In the genomic region with DNA sequence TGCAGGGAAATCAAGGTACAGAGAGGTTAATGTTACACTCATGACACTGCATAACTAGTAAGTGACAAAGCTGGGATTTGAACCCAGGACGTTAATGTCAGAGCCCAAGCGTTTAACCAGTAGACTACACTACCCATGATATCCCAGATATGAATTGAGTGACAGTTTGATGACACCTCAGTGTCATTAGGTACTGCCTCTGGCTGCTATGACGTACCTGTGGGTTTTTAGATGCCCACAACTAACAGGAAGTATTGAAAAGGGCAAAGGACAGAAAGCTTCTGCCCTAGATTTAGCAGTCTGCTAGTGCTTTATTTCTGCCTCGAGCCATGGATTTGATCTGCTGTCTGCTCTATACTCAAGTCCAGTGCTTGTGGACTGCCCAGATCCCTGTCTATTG, we compare ENCODE assay signal across 2 cellular contexts.
TF ChIP-seq lines count a peak whose summit lies in the region.

No MANE protein-coding gene starts in this region.

TF ChIP-seq in GM12878, 131 proteins besides CTCF, POLR2A, EP300 and RAD21:
- no peak for TF ChIP-seq EGR1 (IDR thresholded peaks at IDR 0.05; ENCODE audit: borderline replicate concordance in 1 of 2, low read depth in 2 of 2, low read length in 2 of 2)
- TF ChIP-seq NR2C1 (IDR thresholded peaks at IDR 0.05) = 0 out of 2 replicates have a peak, but pooled peaks have one; percentile 24
- peak; percentile 30; the same call in 1 of the 2 replicates for TF ChIP-seq ATF7 (IDR thresholded peaks at IDR 0.05; ENCODE audit: low read depth)
- 0 out of 2 replicates have a peak, but pooled peaks have one; percentile 32 for TF ChIP-seq CREB1 (IDR thresholded peaks at IDR 0.05; ENCODE audit: low read depth)
- TF ChIP-seq, protein P1, sequence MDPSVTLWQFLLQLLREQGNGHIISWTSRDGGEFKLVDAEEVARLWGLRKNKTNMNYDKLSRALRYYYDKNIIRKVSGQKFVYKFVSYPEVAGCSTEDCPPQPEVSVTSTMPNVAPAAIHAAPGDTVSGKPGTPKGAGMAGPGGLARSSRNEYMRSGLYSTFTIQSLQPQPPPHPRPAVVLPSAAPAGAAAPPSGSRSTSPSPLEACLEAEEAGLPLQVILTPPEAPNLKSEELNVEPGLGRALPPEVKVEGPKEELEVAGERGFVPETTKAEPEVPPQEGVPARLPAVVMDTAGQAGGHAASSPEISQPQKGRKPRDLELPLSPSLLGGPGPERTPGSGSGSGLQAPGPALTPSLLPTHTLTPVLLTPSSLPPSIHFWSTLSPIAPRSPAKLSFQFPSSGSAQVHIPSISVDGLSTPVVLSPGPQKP (IDR thresholded peaks at IDR 0.05; ENCODE audit: low read depth, low read length) = peak; percentile 57; the same call in 1 of the 2 replicates
- TF ChIP-seq KLF5 (IDR thresholded peaks at IDR 0.05; ENCODE audit: partially characterized antibody) = no peak
- TF ChIP-seq, protein P2, sequence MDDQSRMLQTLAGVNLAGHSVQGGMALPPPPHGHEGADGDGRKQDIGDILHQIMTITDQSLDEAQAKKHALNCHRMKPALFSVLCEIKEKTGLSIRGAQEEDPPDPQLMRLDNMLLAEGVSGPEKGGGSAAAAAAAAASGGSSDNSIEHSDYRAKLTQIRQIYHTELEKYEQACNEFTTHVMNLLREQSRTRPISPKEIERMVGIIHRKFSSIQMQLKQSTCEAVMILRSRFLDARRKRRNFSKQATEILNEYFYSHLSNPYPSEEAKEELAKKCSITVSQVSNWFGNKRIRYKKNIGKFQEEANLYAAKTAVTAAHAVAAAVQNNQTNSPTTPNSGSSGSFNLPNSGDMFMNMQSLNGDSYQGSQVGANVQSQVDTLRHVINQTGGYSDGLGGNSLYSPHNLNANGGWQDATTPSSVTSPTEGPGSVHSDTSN (IDR thresholded peaks at IDR 0.05; ENCODE audit: insufficient replicate concordance, low read depth, low read length) = peak; percentile 75
- peak; percentile 27; the same call in 1 of the 2 replicates for TF ChIP-seq IKZF1 (conservative IDR thresholded peaks at IDR 0.05)
- TF ChIP-seq ZNF622 (IDR thresholded peaks at IDR 0.05) = no peak
- no peak for TF ChIP-seq SMARCA5 (IDR thresholded peaks at IDR 0.05)
- TF ChIP-seq NR2F1 (conservative IDR thresholded peaks at IDR 0.05) = peak; percentile 36; the same call in 1 of the 2 replicates
- TF ChIP-seq ESRRA (IDR thresholded peaks at IDR 0.05; ENCODE audit: low read length) = no peak
- no peak for TF ChIP-seq NFIC (IDR thresholded peaks at IDR 0.05; ENCODE audit: low read depth, low read length)
- TF ChIP-seq SPI1 (IDR thresholded peaks at IDR 0.05; ENCODE audit: borderline replicate concordance, insufficient read depth, low read depth, low read length) = no peak
- TF ChIP-seq, protein P3, sequence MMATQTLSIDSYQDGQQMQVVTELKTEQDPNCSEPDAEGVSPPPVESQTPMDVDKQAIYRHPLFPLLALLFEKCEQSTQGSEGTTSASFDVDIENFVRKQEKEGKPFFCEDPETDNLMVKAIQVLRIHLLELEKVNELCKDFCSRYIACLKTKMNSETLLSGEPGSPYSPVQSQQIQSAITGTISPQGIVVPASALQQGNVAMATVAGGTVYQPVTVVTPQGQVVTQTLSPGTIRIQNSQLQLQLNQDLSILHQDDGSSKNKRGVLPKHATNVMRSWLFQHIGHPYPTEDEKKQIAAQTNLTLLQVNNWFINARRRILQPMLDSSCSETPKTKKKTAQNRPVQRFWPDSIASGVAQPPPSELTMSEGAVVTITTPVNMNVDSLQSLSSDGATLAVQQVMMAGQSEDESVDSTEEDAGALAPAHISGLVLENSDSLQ (IDR thresholded peaks at IDR 0.05) = peak; percentile 90
- no peak for TF ChIP-seq CHD4 (IDR thresholded peaks at IDR 0.05)
- 0 out of 4 replicates have a peak, but pooled peaks of 1 of the 2 experiments have one; percentile 14 for TF ChIP-seq SRF (IDR thresholded peaks at IDR 0.05; ENCODE audit: low read depth in 2 of 2, low read length in 2 of 2)
- TF ChIP-seq, protein P4, sequence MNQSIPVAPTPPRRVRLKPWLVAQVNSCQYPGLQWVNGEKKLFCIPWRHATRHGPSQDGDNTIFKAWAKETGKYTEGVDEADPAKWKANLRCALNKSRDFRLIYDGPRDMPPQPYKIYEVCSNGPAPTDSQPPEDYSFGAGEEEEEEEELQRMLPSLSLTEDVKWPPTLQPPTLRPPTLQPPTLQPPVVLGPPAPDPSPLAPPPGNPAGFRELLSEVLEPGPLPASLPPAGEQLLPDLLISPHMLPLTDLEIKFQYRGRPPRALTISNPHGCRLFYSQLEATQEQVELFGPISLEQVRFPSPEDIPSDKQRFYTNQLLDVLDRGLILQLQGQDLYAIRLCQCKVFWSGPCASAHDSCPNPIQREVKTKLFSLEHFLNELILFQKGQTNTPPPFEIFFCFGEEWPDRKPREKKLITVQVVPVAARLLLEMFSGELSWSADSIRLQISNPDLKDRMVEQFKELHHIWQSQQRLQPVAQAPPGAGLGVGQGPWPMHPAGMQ (IDR thresholded peaks at IDR 0.05; ENCODE audit: borderline replicate concordance) = no peak
- no peak for TF ChIP-seq SUZ12 (IDR thresholded peaks at IDR 0.05; ENCODE audit: unreplicated experiment)
- TF ChIP-seq MTA2 (IDR thresholded peaks at IDR 0.05; ENCODE audit: low read depth) = 0 out of 2 replicates have a peak, but pooled peaks have one; percentile 12
- no peak for TF ChIP-seq RELA (IDR thresholded peaks at IDR 0.05; ENCODE audit: borderline replicate concordance, partially characterized antibody)

TF ChIP-seq in GM12891, 5 proteins besides CTCF, POLR2A, EP300 and RAD21:
- TF ChIP-seq PAX5 (IDR thresholded peaks at IDR 0.05; ENCODE audit: insufficient read depth, low read length, severe bottlenecking) = no peak
- no peak for TF ChIP-seq POLR2AphosphoS5 (IDR thresholded peaks at IDR 0.05; ENCODE audit: low read depth, low read length)
